Comparison of ENCODE assay signal across 17 cellular contexts in genomic region chr12:52350786-52351185, GRCh38. TPM values are rescaled to one million over a fixed set of nuclear protein-coding genes. Genes with fewer than 3 reads are reported as not detected.
A peak's percentile ranks its signal among the peaks of the same experiment; 100 is the strongest.
DNase-seq lines count a peak whose midpoint lies in the region; ATAC-seq and TF ChIP-seq lines count a peak whose summit lies in the region.
"Had no signal": no experiment of that assay in that cellular context is flagged by ENCODE, and none has a peak within 500 bp of the region (broad histone marks: within the 10 kb centered on the region; RNA-seq: fewer than 3 reads in every experiment).

No MANE protein-coding gene starts in this region.

- H3K9me3 ChIP-seq in BLaER1 treated with 17β-estradiol and CSF1 and Interleukin-3, amounts not matched to agents 10 nM and 100 nM (replicated peaks in 1 of 11): no peaks in the 10 kb centered on the region
- no peaks in the 10 kb centered on the region for H3K9me3 ChIP-seq in osteoblast (ENCODE audit: low read depth, low read length)

- H3K27me3 Mint-ChIP-seq in activated naive CD4-positive, alpha-beta T cell treated with anti-CD3 and anti-CD28 coated beads, Interleukin-2, amount 50 U/mL, for 24 hours: no peaks in the 10 kb centered on the region
- peaks cover 56% of the 10 kb centered on the region for H3K27me3 Mint-ChIP-seq in activated naive CD4-positive, alpha-beta T cell treated with anti-CD3 and anti-CD28 coated beads, Interleukin-2, amount 10 ng/mL, durations not matched to agents 7 days and 5 days
- H3K27me3 Mint-ChIP-seq: CD4-positive, alpha-beta T cell had no signal

- no peak for ATAC-seq in HG02973 (IDR thresholded peaks at IDR 0.05; ENCODE audit: unreplicated experiment)
- ATAC-seq in GM18868 (IDR thresholded peaks at IDR 0.05; ENCODE audit: unreplicated experiment): no peak
- ATAC-seq: HCT116 had no signal

- H3K4me3 ChIP-seq in BLaER1 treated with 17β-estradiol and CSF1 and Interleukin-3, amounts not matched to agents 10 nM and 100 nM: no peak overlapping the region
- no peak overlapping the region for H3K4me3 ChIP-seq in osteoblast (ENCODE audit: insufficient read depth, low read length)
- H3K4me3 ChIP-seq: GM23248 had no signal

- H3K4me2 ChIP-seq in BLaER1 treated with 17β-estradiol and CSF1 and Interleukin-3, amounts not matched to agents 10 nM and 100 nM: peak overlapping the region; percentile 45 to 74 (median 67); a peak in 20 of 22 replicates
- H3K4me2 ChIP-seq in osteoblast (ENCODE audit: insufficient read depth, low read length): no peak overlapping the region

- H3K36me3 Mint-ChIP-seq in activated naive CD4-positive, alpha-beta T cell treated with anti-CD3 and anti-CD28 coated beads, Interleukin-2, amount 50 U/mL, for 24 hours: no peaks in the 10 kb centered on the region
- no peaks in the 10 kb centered on the region for H3K36me3 Mint-ChIP-seq in activated naive CD4-positive, alpha-beta T cell treated with anti-CD3 and anti-CD28 coated beads, Interleukin-2, amount 10 ng/mL, durations not matched to agents 7 days and 5 days

- no peak for DNase-seq in activated naive CD4-positive, alpha-beta T cell treated with anti-CD3 and anti-CD28 coated beads, Interleukin-2, amount 10 ng/mL, durations not matched to agents 7 days and 5 days
- peak; percentile 52 for DNase-seq in islet precursor cell
- peak; percentile 66 for DNase-seq in osteoblast (ENCODE audit: insufficient read length, low spot score, missing footprints)
- no peak for DNase-seq in cerebellar cortex (ENCODE audit: low spot score)
- DNase-seq: 8988T, AML-193, Calu3, DMS 273 treated with DMSO at 0.1 percent for 48 hours, GM23248 had no signal

- no peaks in the 10 kb centered on the region for H4K20me1 ChIP-seq in BLaER1 treated with 17β-estradiol and CSF1 and Interleukin-3, amounts not matched to agents 10 nM and 100 nM
- no peaks in the 10 kb centered on the region for H4K20me1 ChIP-seq in osteoblast (ENCODE audit: insufficient read depth, low read length)

- H3K27ac ChIP-seq in BLaER1 treated with 17β-estradiol and CSF1 and Interleukin-3, amounts not matched to agents 10 nM and 100 nM: peak overlapping the region in 2 of 11 experiments; percentile 4 to 39; a peak in 3 of 22 replicates
- no peak overlapping the region for H3K27ac ChIP-seq in osteoblast (ENCODE audit: low read depth, low read length)
- H3K27ac ChIP-seq: GM23248 had no signal

- no peaks in the 10 kb centered on the region for H3K9me3 Mint-ChIP-seq in activated naive CD4-positive, alpha-beta T cell treated with anti-CD3 and anti-CD28 coated beads, Interleukin-2, amount 50 U/mL, for 24 hours
- H3K9me3 Mint-ChIP-seq in activated naive CD4-positive, alpha-beta T cell treated with anti-CD3 and anti-CD28 coated beads, Interleukin-2, amount 10 ng/mL, durations not matched to agents 7 days and 5 days: no peaks in the 10 kb centered on the region
- H3K9me3 Mint-ChIP-seq: CD4-positive, alpha-beta T cell had no signal

- peaks cover 22% of the 10 kb centered on the region for H3K4me1 Mint-ChIP-seq in activated naive CD4-positive, alpha-beta T cell treated with anti-CD3 and anti-CD28 coated beads, Interleukin-2, amount 50 U/mL, for 24 hours
- H3K4me1 Mint-ChIP-seq in activated naive CD4-positive, alpha-beta T cell treated with anti-CD3 and anti-CD28 coated beads, Interleukin-2, amount 10 ng/mL, durations not matched to agents 7 days and 5 days: peaks cover 6% of the 10 kb centered on the region

- H3K36me3 ChIP-seq in BLaER1 treated with 17β-estradiol and CSF1 and Interleukin-3, amounts not matched to agents 10 nM and 100 nM: no peaks in the 10 kb centered on the region
- no peaks in the 10 kb centered on the region for H3K36me3 ChIP-seq in osteoblast (ENCODE audit: insufficient read depth, low read length)

- H3K27ac Mint-ChIP-seq in activated naive CD4-positive, alpha-beta T cell treated with anti-CD3 and anti-CD28 coated beads, Interleukin-2, amount 50 U/mL, for 24 hours: peak overlapping the region; percentile 15
- no peak overlapping the region for H3K27ac Mint-ChIP-seq in activated naive CD4-positive, alpha-beta T cell treated with anti-CD3 and anti-CD28 coated beads, Interleukin-2, amount 10 ng/mL, durations not matched to agents 7 days and 5 days

- TF ChIP-seq CTCF in osteoblast (IDR thresholded peaks at IDR 0.05; ENCODE audit: extremely low read depth, low read depth, low read length): no peak

- CTCF ChIA-PET in activated naive CD4-positive, alpha-beta T cell treated with anti-CD3 and anti-CD28 coated beads, Interleukin-2, amount 10 ng/mL, durations not matched to agents 7 days and 5 days (lab: Charles Lee): interaction anchor here (0.8 to 0.9 kb wide), 3 partner anchors 11 to 23 kb away, joined by 3 read pairs; no protein-coding TSS in a partner anchor

- H3K27me3 ChIP-seq in BLaER1 treated with 17β-estradiol and CSF1 and Interleukin-3, amounts not matched to agents 10 nM and 100 nM: no peaks in the 10 kb centered on the region
- H3K27me3 ChIP-seq in osteoblast (ENCODE audit: insufficient read depth, low read length): peaks cover 68% of the 10 kb centered on the region

- H3K9ac ChIP-seq in BLaER1 treated with 17β-estradiol and CSF1 and Interleukin-3, amounts not matched to agents 10 nM and 100 nM: no peak overlapping the region
- H3K9ac ChIP-seq: GM23248 had no signal

- no peaks in the 10 kb centered on the region for H3K79me2 ChIP-seq in osteoblast (ENCODE audit: insufficient read depth, low read length)

- no peak overlapping the region for H3K4me3 Mint-ChIP-seq in activated naive CD4-positive, alpha-beta T cell treated with anti-CD3 and anti-CD28 coated beads, Interleukin-2, amount 50 U/mL, for 24 hours
- no peak overlapping the region for H3K4me3 Mint-ChIP-seq in activated naive CD4-positive, alpha-beta T cell treated with anti-CD3 and anti-CD28 coated beads, Interleukin-2, amount 10 ng/mL, durations not matched to agents 7 days and 5 days
- H3K4me3 Mint-ChIP-seq: CD4-positive, alpha-beta T cell had no signal

- H3K4me1 ChIP-seq in BLaER1 treated with 17β-estradiol and CSF1 and Interleukin-3, amounts not matched to agents 10 nM and 100 nM: peaks cover 25 to 68% (median 48%) of the 10 kb centered on the region in 10 experiments
- peaks cover 5% of the 10 kb centered on the region for H3K4me1 ChIP-seq in osteoblast (ENCODE audit: insufficient read depth, low read length)

- no peak overlapping the region for H2AFZ ChIP-seq in osteoblast (ENCODE audit: low read length)
- H2AFZ ChIP-seq: GM23248 had no signal

RNA-seq across cellular contexts. Expression of gene KRT85, which starts 16.5 kb away (rescaled TPM):
- not detected in 2 replicates for total RNA-seq in osteoblast
- total RNA-seq: Calu3; CD4-positive, alpha-beta T cell; GM23248; HT-29 had no signal

RNA-seq across cellular contexts. Expression of gene KRT83, which starts 29.6 kb away (rescaled TPM):
- total RNA-seq in osteoblast: not detected in 2 replicates
- total RNA-seq: Calu3; CD4-positive, alpha-beta T cell; Daoy; GM23248 had no signal

RNA-seq across cellular contexts. Expression of gene KRT84, which starts 34.7 kb away (rescaled TPM):
- total RNA-seq in osteoblast: not detected in 2 replicates
- total RNA-seq: Calu3; CD4-positive, alpha-beta T cell; Daoy; GM23248; HT-29 had no signal

RNA-seq across cellular contexts. Expression of gene KRT82, which starts 55.3 kb away (rescaled TPM):
- total RNA-seq in osteoblast: not detected in 2 replicates
- total RNA-seq: Calu3; CD4-positive, alpha-beta T cell; Daoy; GM23248; HT-29 had no signal

RNA-seq across cellular contexts. Expression of gene KRT81, which starts 59.5 kb away (rescaled TPM):
- total RNA-seq in osteoblast: 0.29 TPM in 1 of 2 replicates, not detected in the other
- total RNA-seq: CD4-positive, alpha-beta T cell; HT-29 had no signal

Comparison
In these comparisons a context has a peak if more than half of its experiments do, and no peak if none do; other contexts are left out.
1. DNase-seq: peak in islet precursor cell (single experiment) and osteoblast (single experiment); none in activated naive CD4-positive, alpha-beta T cell treated with anti-CD3 and anti-CD28 coated beads, Interleukin-2, amount 10 ng/mL, durations not matched to agents 7 days and 5 days (single experiment) and cerebellar cortex (single experiment).